1 cellular context compared by ENCODE assay signal in genomic region chr14:63705561-63706070, GRCh38.
TF ChIP-seq lines count a peak whose summit lies in the region.

No MANE protein-coding gene starts in this region.

TF ChIP-seq in HepG2, 621 proteins besides CTCF, POLR2A, EP300 and RAD21 (continued from another document):
- TF ChIP-seq ZNF678 (CRISPR knock-in tag; IDR thresholded peaks at IDR 0.05), result no peak
- no peak for TF ChIP-seq KDM3A (CRISPR knock-in tag; IDR thresholded peaks at IDR 0.05; ENCODE audit: low read depth)
- TF ChIP-seq, protein P1, sequence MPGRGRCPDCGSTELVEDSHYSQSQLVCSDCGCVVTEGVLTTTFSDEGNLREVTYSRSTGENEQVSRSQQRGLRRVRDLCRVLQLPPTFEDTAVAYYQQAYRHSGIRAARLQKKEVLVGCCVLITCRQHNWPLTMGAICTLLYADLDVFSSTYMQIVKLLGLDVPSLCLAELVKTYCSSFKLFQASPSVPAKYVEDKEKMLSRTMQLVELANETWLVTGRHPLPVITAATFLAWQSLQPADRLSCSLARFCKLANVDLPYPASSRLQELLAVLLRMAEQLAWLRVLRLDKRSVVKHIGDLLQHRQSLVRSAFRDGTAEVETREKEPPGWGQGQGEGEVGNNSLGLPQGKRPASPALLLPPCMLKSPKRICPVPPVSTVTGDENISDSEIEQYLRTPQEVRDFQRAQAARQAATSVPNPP (CRISPR knock-in tag; IDR thresholded peaks at IDR 0.05), result no peak
- no peak for TF ChIP-seq TEAD3 (CRISPR knock-in tag; optimal IDR thresholded peaks at IDR 0.05; ENCODE audit: borderline replicate concordance)
- no peak for TF ChIP-seq FOXP1 (IDR thresholded peaks at IDR 0.05)
- TF ChIP-seq FOXP1 (CRISPR knock-in tag; IDR thresholded peaks at IDR 0.05), result no peak
- TF ChIP-seq FOXK1 (CRISPR knock-in tag; IDR thresholded peaks at IDR 0.05; ENCODE audit: borderline replicate concordance, low read depth), result no peak
- no peak for TF ChIP-seq JUN (CRISPR knock-in tag; IDR thresholded peaks at IDR 0.05)
- TF ChIP-seq DR1 (CRISPR knock-in tag; IDR thresholded peaks at IDR 0.05), result no peak
